Comparison of ENCODE assay signal across 18 cellular contexts in genomic region chrY:16993551-16993950, GRCh38.
"Had no signal": no experiment of that assay in that cellular context is flagged by ENCODE, and none has a peak within 500 bp of the region (broad histone marks: within the 10 kb centered on the region; RNA-seq: fewer than 3 reads in every experiment).

No MANE protein-coding gene starts in this region.

- H3K27me3 Mint-ChIP-seq: dendritic cell treated with granulocyte-macrophage colony-stimulating factor and Interleukin-4, amounts not matched to agents 40 ng/mL and 50 ng/mL, for 4 days; naive thymus-derived CD4-positive, alpha-beta T cell had no signal

- H3K27ac ChIP-seq: colonic mucosa, esophagus muscularis mucosa, foreskin keratinocyte, heart right ventricle, left lung, lower lobe of right lung had no signal

- H3K4me3 ChIP-seq: colonic mucosa, esophagus muscularis mucosa, heart right ventricle, left lung, lower lobe of right lung, mucosa of descending colon had no signal

- H3K9me3 ChIP-seq: colonic mucosa, esophagus muscularis mucosa, heart right ventricle, lower lobe of right lung, mucosa of descending colon had no signal

- H3K27me3 ChIP-seq: colonic mucosa, esophagus muscularis mucosa, foreskin keratinocyte, heart right ventricle, left lung had no signal

- H3K4me1 ChIP-seq: colonic mucosa, esophagus muscularis mucosa, foreskin keratinocyte, heart right ventricle, left lung, lower lobe of right lung had no signal

- H3K4me3 Mint-ChIP-seq: dendritic cell treated with granulocyte-macrophage colony-stimulating factor and Interleukin-4, amounts not matched to agents 40 ng/mL and 50 ng/mL, for 4 days; mesothelial cell of epicardium; naive thymus-derived CD4-positive, alpha-beta T cell had no signal

- H3K36me3 Mint-ChIP-seq: mesothelial cell of epicardium had no signal

- DNase-seq: cerebellar nuclear complex; colonic mucosa; cortex of kidney; effector memory CD4-positive, alpha-beta T cell; foreskin keratinocyte; glutamatergic neuron; head of caudate nucleus; heart right ventricle; hippocampal formation; left cardiac atrium; left lung; left ventricle myocardium superior; lower lobe of right lung; mucosa of descending colon; naive thymus-derived CD4-positive, alpha-beta T cell had no signal

- ATAC-seq: foreskin keratinocyte; heart right ventricle; left cardiac atrium; left lung; left ventricle myocardium superior; lower lobe of right lung; mucosa of descending colon; naive thymus-derived CD4-positive, alpha-beta T cell had no signal

- H3K27ac Mint-ChIP-seq: dendritic cell treated with granulocyte-macrophage colony-stimulating factor and Interleukin-4, amounts not matched to agents 40 ng/mL and 50 ng/mL, for 4 days; mesothelial cell of epicardium; naive thymus-derived CD4-positive, alpha-beta T cell had no signal

- H3K36me3 ChIP-seq: colonic mucosa, esophagus muscularis mucosa, heart right ventricle, left lung, lower lobe of right lung had no signal

- H3K9me3 Mint-ChIP-seq: mesothelial cell of epicardium had no signal

- H3K4me1 Mint-ChIP-seq: mesothelial cell of epicardium had no signal
